22 cellular contexts compared by ENCODE assay signal in genomic region chrX:37672563-37672962, GRCh38. TPM values are rescaled to one million over a fixed set of nuclear protein-coding genes. Genes with fewer than 3 reads are reported as not detected.
DNase-seq lines count a peak whose midpoint lies in the region; ATAC-seq, FAIRE-seq and TF ChIP-seq lines count a peak whose summit lies in the region.
"Had no signal": no experiment of that assay in that cellular context is flagged by ENCODE, and none has a peak within 500 bp of the region (broad histone marks: within the 10 kb centered on the region; RNA-seq: fewer than 3 reads in every experiment).

No MANE protein-coding gene starts in this region.

- H2BK120ac ChIP-seq in H1 (replicated peaks; ENCODE audit: low read depth, low read length) = no peak overlapping the region

- no peak overlapping the region for H4K5ac ChIP-seq in H1 (ENCODE audit: insufficient read length, low read depth, low read length)

- CTCF ChIA-PET in H1 (lab: Charles Lee; ENCODE audit: partially characterized antibody) = no interaction called here

- TF ChIP-seq CTCF in 22Rv1 (IDR thresholded peaks at IDR 0.05) = no peak
- no peak for TF ChIP-seq CTCF in H1 (IDR thresholded peaks at IDR 0.05; ENCODE audit: control extremely low read depth in 1 of 3, insufficient read depth in 1 of 3, low read depth in 1 of 3, low read length in 3 of 3)
- no peak for TF ChIP-seq CTCF in lower leg skin (IDR thresholded peaks at IDR 0.05)

- no peaks in the 10 kb centered on the region for H3K79me1 ChIP-seq in H1 (ENCODE audit: low read depth, low read length)

- POLR2A ChIA-PET in H1 (lab: Charles Lee; ENCODE audit: partially characterized antibody) = no interaction called here

- no peak overlapping the region for H3K23ac ChIP-seq in H1 (ENCODE audit: insufficient read length)

- H3K27me3 ChIP-seq in H1 (replicated peaks in 1 of 4; ENCODE audit: control insufficient read depth in 3 of 4, extremely low read depth in 1 of 4, insufficient read depth in 3 of 4, low read length in 3 of 4) (no peaks in the 10 kb centered on the region), small intestine (ENCODE audit: control insufficient read depth in 2 of 2, insufficient read depth in 2 of 2, low read length in 2 of 2) (no peaks in the 10 kb centered on the region), aorta (ENCODE audit: control insufficient read depth in 1 of 2, insufficient read depth in 2 of 2, low read length in 1 of 2) (no peaks in the 10 kb centered on the region)

- no peak overlapping the region for H4K8ac ChIP-seq in H1 (ENCODE audit: extremely low read depth, insufficient read depth, low read length)

- ATAC-seq in aorta (ENCODE audit: low FRiP score) = no peak
- ATAC-seq: A549 had no signal

- FAIRE-seq in H1 (lab: Jason Lieb, UNC) (peak; percentile 75), small intestine (lab: Jason Lieb, UNC) (no peak)
- FAIRE-seq: A549, GM12891 had no signal

- peak; percentile 3 for DNase-seq in NCI-H69 (lab: John Stamatoyannopoulos, UW)
- no peak for DNase-seq in H1 (ENCODE audit: low read depth in 1 of 2, low spot score in 2 of 2)
- no peak for DNase-seq in small intestine
- no peak for DNase-seq in aorta
- DNase-seq in lower leg skin (ENCODE audit: low spot score in 2 of 2) = no peak
- DNase-seq: 8988T; ACHN; C1 segment of cervical spinal cord; Calu3; CD4-positive, alpha-beta memory T cell; COR-L47; DMS53; DMS79 treated with DMSO at 0.1 percent for 48 hours; GF-D8; GOT3; H7; HCEC 1CT had no signal

- no peaks in the 10 kb centered on the region for H3K23me2 ChIP-seq in H1 (ENCODE audit: low read depth, low read length)

- H4K91ac ChIP-seq in H1 (replicated peaks; ENCODE audit: insufficient read length, low read length) = no peak overlapping the region

- peak overlapping the region; percentile 54 for H3K27ac ChIP-seq in 22Rv1
- no peak overlapping the region for H3K27ac ChIP-seq in H1 (ENCODE audit: low read depth, low read length)
- no peak overlapping the region for H3K27ac ChIP-seq in small intestine (ENCODE audit: low read depth in 1 of 2, low read length in 1 of 2)
- no peak overlapping the region for H3K27ac ChIP-seq in aorta (ENCODE audit: low read depth in 1 of 2, low read length in 2 of 2)
- H3K27ac ChIP-seq: A549 had no signal

- no peak overlapping the region for H2BK5ac ChIP-seq in H1 (ENCODE audit: low read depth, low read length)

- no peak overlapping the region for H2AK5ac ChIP-seq in H1 (ENCODE audit: low read depth, low read length)

- no peak overlapping the region for H2AFZ ChIP-seq in H1 (ENCODE audit: low read length)

- intact Hi-C loops in aorta (cut with DNase I) (no loop called here), lower leg skin (cut with DNase I; ENCODE audit: low total_unique reads) (no loop called here)

- 100% methylated on average over 1 of the region's 4 CpGs; no CpG with 5 or more reads in 1 of the 2 experiments for WGBS in H1 (ENCODE audit: extremely low coverage in 1 of 2, insufficient coverage in 1 of 2, insufficient read length in 1 of 2, insufficient replicate concordance in 2 of 2, low coverage in 1 of 2, low lambda C conversion rate in 2 of 2, missing lambda C conversion rate in 1 of 2), 2 experiments
- 38 to 91% (median 51%) methylated on average over 4 of the region's 4 CpGs for WGBS in small intestine, 3 donors
- WGBS in aorta, 2 donors = 51 to 73% methylated on average over 4 of the region's 4 CpGs
- 62 to 70% methylated on average over 4 of the region's 4 CpGs for WGBS in lower leg skin, 2 donors

- no peak for TF ChIP-seq EP300 in H1 (IDR thresholded peaks at IDR 0.05; ENCODE audit: borderline replicate concordance in 1 of 2, low read depth in 2 of 2, low read length in 2 of 2)

- no peak overlapping the region for H3K18ac ChIP-seq in H1 (ENCODE audit: extremely low read depth, low read length)

- no peak overlapping the region for H2BK20ac ChIP-seq in H1 (ENCODE audit: low read length)

- H3K9me3 ChIP-seq in H1 (ENCODE audit: insufficient read depth in 2 of 2, low read depth in 1 of 2, low read length in 1 of 2) (no peaks in the 10 kb centered on the region), small intestine (ENCODE audit: control insufficient read depth, low read depth) (no peaks in the 10 kb centered on the region), aorta (ENCODE audit: control insufficient read depth, low read length) (no peaks in the 10 kb centered on the region)
- H3K9me3 ChIP-seq: A549 had no signal

- TF ChIP-seq RAD21 in H1 (IDR thresholded peaks at IDR 0.05 in 1 of 2, conservative IDR thresholded peaks at IDR 0.05 in 1 of 2; ENCODE audit: low read depth in 2 of 2, low read length in 2 of 2) = no peak

- no peak overlapping the region for H3K4ac ChIP-seq in H1 (replicated peaks; ENCODE audit: insufficient read length, low read depth, low read length)

- no peak overlapping the region for H3K56ac ChIP-seq in H1 (replicated peaks; ENCODE audit: insufficient read length, low read depth, low read length)

- no peaks in the 10 kb centered on the region for H3K4me1 ChIP-seq in H1 (replicated peaks in 1 of 4; ENCODE audit: control insufficient read depth in 3 of 4, insufficient read depth in 4 of 4, low read length in 3 of 4)
- H3K4me1 ChIP-seq in small intestine (ENCODE audit: control insufficient read depth in 2 of 2, insufficient read depth in 1 of 2, low read depth in 1 of 2, low read length in 1 of 2) = no peaks in the 10 kb centered on the region
- H3K4me1 ChIP-seq in aorta (ENCODE audit: control insufficient read depth in 1 of 2, insufficient read depth in 2 of 2, low read length in 2 of 2) = no peaks in the 10 kb centered on the region
- H3K4me1 ChIP-seq: A549 had no signal

- H3K4me2 ChIP-seq in H1 (ENCODE audit: insufficient read depth in 1 of 2, low read depth in 2 of 2, low read length in 2 of 2) = no peak overlapping the region
- H3K4me2 ChIP-seq: A549 had no signal

- H3K36me3 ChIP-seq in H1 (ENCODE audit: control insufficient read depth in 2 of 4, insufficient read depth in 4 of 4, low read length in 3 of 4) (no peaks in the 10 kb centered on the region), small intestine (ENCODE audit: control insufficient read depth in 2 of 2, insufficient read depth in 2 of 2, low read length in 2 of 2) (no peaks in the 10 kb centered on the region), aorta (ENCODE audit: control insufficient read depth in 1 of 2, insufficient read depth in 2 of 2, low read length in 1 of 2) (no peaks in the 10 kb centered on the region)

- H2BK12ac ChIP-seq in H1 (ENCODE audit: low read depth, low read length) = no peak overlapping the region

- H3K79me2 ChIP-seq in H1 (ENCODE audit: control insufficient read depth in 1 of 2, insufficient read depth in 2 of 2, low read length in 2 of 2) = no peaks in the 10 kb centered on the region

- no peak overlapping the region for H3K14ac ChIP-seq in H1 (ENCODE audit: insufficient read length)

- no peak overlapping the region for H2BK15ac ChIP-seq in H1 (ENCODE audit: low read length)

- H3K9ac ChIP-seq in H1 (replicated peaks in 1 of 4; ENCODE audit: extremely low read depth in 1 of 4, low read depth in 3 of 4, low read length in 3 of 4) = no peak overlapping the region

- no peak overlapping the region for H3K4me3 ChIP-seq in H1 (ENCODE audit: extremely low read depth in 1 of 4, insufficient read depth in 2 of 4, low read depth in 3 of 4, low read length in 4 of 4)
- H3K4me3 ChIP-seq in small intestine (ENCODE audit: low read depth in 1 of 2, low read length in 2 of 2) = no peak overlapping the region
- H3K4me3 ChIP-seq in aorta (ENCODE audit: low read length in 2 of 2) = no peak overlapping the region
- no peak overlapping the region for H3K4me3 ChIP-seq in lower leg skin (ENCODE audit: low read depth, poor library complexity, severe bottlenecking)
- H3K4me3 ChIP-seq: A549 had no signal

- no peaks in the 10 kb centered on the region for H4K20me1 ChIP-seq in H1 (replicated peaks in 1 of 2; ENCODE audit: control insufficient read depth in 1 of 2, insufficient read depth in 2 of 2, low read length in 2 of 2)

- TF ChIP-seq POLR2A in H1 (IDR thresholded peaks at IDR 0.05; ENCODE audit: control extremely low read depth in 1 of 2, low read depth in 2 of 2, low read length in 2 of 2) (no peak), lower leg skin (IDR thresholded peaks at IDR 0.05) (no peak)

TF ChIP-seq in H1, 55 proteins besides CTCF, POLR2A, EP300 and RAD21:
- TF ChIP-seq E2F6 (IDR thresholded peaks at IDR 0.05) (no peak), BCL11A (IDR thresholded peaks at IDR 0.05; ENCODE audit: low read depth in 2 of 2, low read length in 2 of 2) (no peak), HDAC6 (IDR thresholded peaks at IDR 0.05; ENCODE audit: low read depth, low read length) (no peak), MAX (IDR thresholded peaks at IDR 0.05) (no peak), JUN (IDR thresholded peaks at IDR 0.05; ENCODE audit: low read depth, low read length) (no peak), TAF7 (optimal IDR thresholded peaks at IDR 0.05; ENCODE audit: borderline replicate concordance, low read depth, low read length) (no peak), CTBP2 (IDR thresholded peaks at IDR 0.05; ENCODE audit: borderline replicate concordance, insufficient read depth, insufficient read length, low read length) (no peak)

RNA-seq across cellular contexts. Expression of gene XK, which starts 13.0 kb away (rescaled TPM):
- total RNA-seq in H1 (2021; fragmentation: NEBNext Ultra II Directional; extraction: Animal tissue kit (Norgen Biotek cat#: 25700)) = 0.84 and 1.1 TPM in 2 replicates
- polyA plus RNA-seq in H1 (2011; rRNA removed) (0.76 and 0.78 TPM in 2 replicates), small intestine (10 to 100 TPM in 1 of 3 donors, 1 to 10 TPM in 2; 8.7 to 11.0 (median 8.9) TPM), aorta (1 to 10 TPM; 1.0 to 3.1 TPM)
- 0.69 TPM for polyA plus RNA-seq in H1 (2011; cell fraction: cytosol; rRNA removed)
- 0.64 TPM for polyA plus RNA-seq in H1 (2011; cell fraction: nucleus; rRNA removed)
- 0.32 to 0.61 TPM (median 0.51 TPM) in 4 replicates for polyA plus RNA-seq in H1 (2012, experiment 1 of 2)
- 0.07 TPM for polyA plus RNA-seq in H1 (2012, experiment 2 of 2)
- 0.81 TPM for polyA plus RNA-seq in H1 (2013, experiment 1 of 2)
- 0.92 TPM for polyA plus RNA-seq in H1 (2013, experiment 2 of 2)
- polyA minus RNA-seq in H1 (2011; rRNA and poly(A)+ RNA removed) = 1.4 and 1.7 TPM in 2 replicates
- polyA minus RNA-seq in H1 (2011; cell fraction: cytosol; rRNA and poly(A)+ RNA removed) = 1.0 TPM
- polyA minus RNA-seq in H1 (2011; cell fraction: nucleus; rRNA and poly(A)+ RNA removed) = 2.3 TPM
- total RNA-seq in aorta (1 to 10 TPM in 1 of 2 donors, under 1 TPM in 1; 0.93 to 1.7 TPM), lower leg skin (1 to 10 TPM; 1.1 to 2.5 (median 1.6) TPM)
- total RNA-seq: CD4-positive, alpha-beta memory T cell; G401 had no signal
- polyA plus RNA-seq: BJ; CD4-positive, alpha-beta memory T cell had no signal
